Comparison of ENCODE assay signal across 16 cellular contexts in the genomic region with DNA sequence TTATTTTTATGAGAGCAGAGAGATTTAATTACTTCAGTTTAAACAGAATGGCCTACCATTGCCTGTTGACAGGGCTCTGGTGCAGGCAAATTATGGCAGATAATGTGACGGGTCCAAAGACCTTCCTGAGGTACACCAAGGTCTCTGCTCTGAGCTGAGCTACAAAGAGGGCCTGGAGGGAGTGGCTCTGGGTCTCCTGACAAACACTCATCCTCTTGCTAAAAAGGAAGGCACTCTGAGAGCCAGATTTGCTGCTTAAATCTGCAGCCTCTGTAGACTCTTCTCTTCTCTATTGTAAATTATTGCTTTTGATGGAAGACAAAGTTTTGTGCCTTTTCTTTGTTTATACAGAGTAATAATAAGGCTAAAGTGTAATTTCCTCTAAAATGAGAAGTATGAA.
DNase-seq lines count a peak whose midpoint lies in the region; ATAC-seq and TF ChIP-seq lines count a peak whose summit lies in the region.
"Had no signal": no experiment of that assay in that cellular context is flagged by ENCODE, and none has a peak within 500 bp of the region (broad histone marks: within the 10 kb centered on the region; RNA-seq: fewer than 3 reads in every experiment).

No MANE protein-coding gene starts in this region.

- H3K27me3 ChIP-seq in adipocyte (replicated peaks; ENCODE audit: control insufficient read depth, insufficient read depth, low read length) (no peaks in the 10 kb centered on the region), skeletal muscle satellite cell (ENCODE audit: control insufficient read depth, insufficient read depth, low read length) (no peaks in the 10 kb centered on the region)

- no peak for ATAC-seq in GM19467 (IDR thresholded peaks at IDR 0.05; ENCODE audit: unreplicated experiment)
- ATAC-seq in GM18861 (IDR thresholded peaks at IDR 0.05; ENCODE audit: unreplicated experiment) = no peak
- ATAC-seq: activated T-helper 17 cell treated with anti-CD3 and anti-CD28 coated beads, Interleukin-2, amount 50 U/mL, for 72 hours; stimulated activated naive CD8-positive, alpha-beta T cell treated with anti-CD3 and anti-CD28 coated beads, Interleukin-15, amount 100 ng/mL, for 72 hours had no signal

- POLR2A ChIA-PET in RWPE1 (lab: Yijun Ruan, JAX; ENCODE audit: low non-redundant PET) = no interaction called here

- H3K4me3 ChIP-seq in adipocyte (ENCODE audit: low read length) (no peak overlapping the region), skeletal muscle satellite cell (ENCODE audit: low read length) (peak overlapping the region; percentile 4)
- H3K4me3 ChIP-seq: SK-N-MC had no signal

- no peak for TF ChIP-seq CTCF in RWPE1 (conservative IDR thresholded peaks at IDR 0.05; ENCODE audit: low read depth)

- H3K27ac ChIP-seq in RWPE1 = no peak overlapping the region
- H3K27ac ChIP-seq: SK-N-MC had no signal

- H3K4me2 ChIP-seq in skeletal muscle satellite cell (ENCODE audit: low read length) = peak overlapping the region; percentile 88

- H3K9me3 ChIP-seq in adipocyte (ENCODE audit: control insufficient read depth, low read length) (no peaks in the 10 kb centered on the region), skeletal muscle satellite cell (replicated peaks; ENCODE audit: low read length) (no peaks in the 10 kb centered on the region)

- H3K36me3 ChIP-seq in adipocyte (ENCODE audit: control insufficient read depth, insufficient read depth, low read length, severe bottlenecking) (no peaks in the 10 kb centered on the region), skeletal muscle satellite cell (ENCODE audit: insufficient read depth, low read length) (no peaks in the 10 kb centered on the region)

- H3K9ac ChIP-seq in adipocyte (ENCODE audit: low read length) (peak overlapping the region; percentile 64), skeletal muscle satellite cell (ENCODE audit: low read depth, low read length) (peak overlapping the region; percentile 82)

- peak; percentile 20 for DNase-seq in GM03348 (ENCODE audit: low spot score)
- DNase-seq in adipocyte (ENCODE audit: low read depth) = peak; percentile 42
- peak; percentile 19 for DNase-seq in iPS-NIHi11 (ENCODE audit: low spot score)
- DNase-seq in RWPE1 (ENCODE audit: low spot score) = no peak
- DNase-seq: activated CD4-positive, alpha-beta memory T cell treated with anti-CD3 and anti-CD28 coated beads, Interleukin-2, amount 10 ng/mL, durations not matched to agents 7 days and 5 days; C1 segment of cervical spinal cord; DMS79 treated with DMSO at 0.1 percent for 48 hours; head of caudate nucleus; NCI-H1694; NCI-H510A; stimulated activated naive CD8-positive, alpha-beta T cell treated with anti-CD3 and anti-CD28 coated beads, Interleukin-15, amount 100 ng/mL, for 72 hours had no signal

- H3K4me1 ChIP-seq in adipocyte (ENCODE audit: control insufficient read depth, insufficient read depth, low read length) (peaks cover 29% of the 10 kb centered on the region), skeletal muscle satellite cell (ENCODE audit: control insufficient read depth, insufficient read depth, low read length) (peaks cover 28% of the 10 kb centered on the region)

- CTCF ChIA-PET in RWPE1 (lab: Yijun Ruan, JAX) = interaction anchor here (0.6 kb wide), 1 partner anchor 560 kb away, joined by 3 read pairs; no protein-coding TSS in a partner anchor
